In the genomic region with DNA sequence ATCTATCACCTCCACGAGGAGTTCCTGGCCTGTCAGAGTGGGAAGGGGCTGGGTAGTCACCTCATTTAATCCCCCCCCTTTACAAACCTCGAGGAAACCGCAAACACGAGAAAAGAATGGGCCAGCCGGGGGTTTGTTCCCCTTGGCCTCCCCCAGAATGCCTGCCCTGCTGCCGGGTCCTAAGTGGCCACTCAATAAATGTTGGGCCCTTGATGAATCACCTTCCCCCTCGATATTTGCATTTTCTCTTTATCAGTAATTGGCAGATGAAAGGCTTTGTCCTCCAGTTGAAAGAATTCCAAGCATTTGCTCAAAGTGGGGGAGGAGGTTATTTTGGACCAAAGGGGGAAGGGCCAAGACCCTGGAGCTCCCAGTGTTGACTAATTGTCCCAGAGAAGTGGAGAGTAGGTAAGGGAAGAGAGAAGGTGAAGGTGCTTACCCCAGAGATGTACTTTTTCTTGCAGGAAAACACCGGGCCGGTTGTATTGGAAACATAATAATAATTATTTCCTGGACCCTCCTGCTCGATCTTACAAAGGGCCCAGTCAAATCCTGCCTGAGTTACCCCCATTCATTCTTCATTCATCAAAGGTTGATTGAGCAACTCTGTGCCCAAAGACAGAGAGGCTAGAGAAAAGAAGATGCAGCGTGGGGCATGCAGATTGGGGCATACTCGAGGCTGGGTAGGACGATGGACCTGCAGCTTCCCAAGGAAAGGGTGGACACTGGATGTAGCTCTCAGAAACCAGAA, we compare ENCODE assay signal across 9 cellular contexts. TPM values are rescaled to one million over a fixed set of nuclear protein-coding genes. Genes with fewer than 3 reads are reported as not detected.
DNase-seq lines count a peak whose midpoint lies in the region; ATAC-seq, FAIRE-seq and TF ChIP-seq lines count a peak whose summit lies in the region.
"Had no signal": no experiment of that assay in that cellular context is flagged by ENCODE, and none has a peak within 500 bp of the region (broad histone marks: within the 10 kb centered on the region; RNA-seq: fewer than 3 reads in every experiment).

No MANE protein-coding gene starts in this region.

- no peaks in the 10 kb centered on the region for H3K9me3 ChIP-seq in A549
- H3K9me3 ChIP-seq in HEK293 (ENCODE audit: control insufficient read depth, insufficient read depth, low read depth, low read length) = no peaks in the 10 kb centered on the region

- no peaks in the 10 kb centered on the region for H3K36me3 ChIP-seq in HEK293 (ENCODE audit: control insufficient read depth in 2 of 2, insufficient read depth in 1 of 2, low read length in 2 of 2)

- DNase-seq in A549 (ENCODE audit: low read depth in 1 of 2, low spot score in 1 of 2) (no peak), astrocyte of the hippocampus (ENCODE audit: low read depth, low spot score) (peak; percentile 86), medulla oblongata (ENCODE audit: extremely low spot score) (peak; percentile 33), NOMO-1 (lab: John Stamatoyannopoulos, UW; ENCODE audit: unreplicated experiment in 2 of 2) (no peak), NCI-H524 (lab: John Stamatoyannopoulos, UW) (no peak)
- no peak for DNase-seq in activated effector memory CD4-positive, alpha-beta T cell treated with anti-CD3 and anti-CD28 coated beads, Interleukin-2, amount 50 U/mL, for 16 hours
- DNase-seq: activated CD4-positive, CD25-positive, alpha-beta regulatory T cell treated with anti-CD3 and anti-CD28 coated beads, Interleukin-2, amount 50 U/mL, for 72 hours had no signal

- H3K27ac ChIP-seq in A549 (peak overlapping the region in 1 of 2 experiments; percentile 52; a peak in 2 of 6 replicates), HEK293 (ENCODE audit: extremely low read depth, low read depth, low read length) (no peak overlapping the region)

- no peak for TF ChIP-seq EP300 in A549 (IDR thresholded peaks at IDR 0.05)

- FAIRE-seq in A549 (lab: Jason Lieb, UNC) = no peak

- peaks cover 34% of the 10 kb centered on the region for H3K4me1 ChIP-seq in A549
- H3K4me1 ChIP-seq in HEK293 (ENCODE audit: control insufficient read depth, insufficient read depth, low read length) = peaks cover 12% of the 10 kb centered on the region

- H3K4me3 ChIP-seq in A549 = no peak overlapping the region
- no peak overlapping the region for H3K4me3 ChIP-seq in HEK293 (ENCODE audit: low read depth, low read length)

- CTCF ChIA-PET in A549 (lab: Yijun Ruan, JAX) (interaction anchor here (0.6 to 3.6 kb wide), 7 partner anchors 11 to 42 kb away, joined by 3 to 18 read pairs (median 3); no protein-coding TSS in a partner anchor), HEK293 (lab: Yijun Ruan, JAX) (interaction anchor here (0.7 to 2.9 kb wide), 4 partner anchors 19 to 99 kb away, joined by 4 to 12 read pairs (median 6); no protein-coding TSS in a partner anchor)

- TF ChIP-seq RAD21 in A549 (conservative IDR thresholded peaks at IDR 0.05 in 1 of 2, IDR thresholded peaks at IDR 0.05 in 1 of 2) = no peak

- peak overlapping the region; percentile 90 for H3K4me2 ChIP-seq in A549

- no peak for TF ChIP-seq POLR2A in A549 (IDR thresholded peaks at IDR 0.05; ENCODE audit: low read length)

- 75% methylated on average over 13 of the region's 13 CpGs for WGBS in A549 (ENCODE audit: missing lambda C conversion rate)

- POLR2A ChIA-PET in A549 (lab: Yijun Ruan, JAX) = no interaction called here
- POLR2A ChIA-PET in HEK293 (lab: Yijun Ruan, JAX) = no interaction called here

- TF ChIP-seq CTCF in A549 (IDR thresholded peaks at IDR 0.05) = no peak
- TF ChIP-seq CTCF in HEK293 (tag by site-specific recombination; IDR thresholded peaks at IDR 0.05) = no peak

- ATAC-seq in A549 = no peak
- ATAC-seq in HG02970 (IDR thresholded peaks at IDR 0.05; ENCODE audit: low FRiP score, unreplicated experiment) = no peak

TF ChIP-seq in A549, 52 proteins besides CTCF, POLR2A, EP300 and RAD21 (continues in another document):
- no peak for TF ChIP-seq KDM1A (IDR thresholded peaks at IDR 0.05; ENCODE audit: low read depth)
- no peak for TF ChIP-seq ZNF302 (CRISPR knock-in tag; IDR thresholded peaks at IDR 0.05)
- TF ChIP-seq RNF2 (IDR thresholded peaks at IDR 0.05; ENCODE audit: borderline replicate concordance, low read depth) = no peak
- no peak for TF ChIP-seq ZFP36 (IDR thresholded peaks at IDR 0.05; ENCODE audit: borderline replicate concordance, partially characterized antibody)
- no peak for TF ChIP-seq HOXB13 (CRISPR knock-in tag; IDR thresholded peaks at IDR 0.05; ENCODE audit: low read depth)
- TF ChIP-seq, protein P1, sequence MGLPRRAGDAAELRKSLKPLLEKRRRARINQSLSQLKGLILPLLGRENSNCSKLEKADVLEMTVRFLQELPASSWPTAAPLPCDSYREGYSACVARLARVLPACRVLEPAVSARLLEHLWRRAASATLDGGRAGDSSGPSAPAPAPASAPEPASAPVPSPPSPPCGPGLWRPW (IDR thresholded peaks at IDR 0.05) = no peak
- TF ChIP-seq, protein P2, sequence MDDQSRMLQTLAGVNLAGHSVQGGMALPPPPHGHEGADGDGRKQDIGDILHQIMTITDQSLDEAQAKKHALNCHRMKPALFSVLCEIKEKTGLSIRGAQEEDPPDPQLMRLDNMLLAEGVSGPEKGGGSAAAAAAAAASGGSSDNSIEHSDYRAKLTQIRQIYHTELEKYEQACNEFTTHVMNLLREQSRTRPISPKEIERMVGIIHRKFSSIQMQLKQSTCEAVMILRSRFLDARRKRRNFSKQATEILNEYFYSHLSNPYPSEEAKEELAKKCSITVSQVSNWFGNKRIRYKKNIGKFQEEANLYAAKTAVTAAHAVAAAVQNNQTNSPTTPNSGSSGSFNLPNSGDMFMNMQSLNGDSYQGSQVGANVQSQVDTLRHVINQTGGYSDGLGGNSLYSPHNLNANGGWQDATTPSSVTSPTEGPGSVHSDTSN (IDR thresholded peaks at IDR 0.05) = no peak
- no peak for TF ChIP-seq CEBPB (IDR thresholded peaks at IDR 0.05)
- TF ChIP-seq, protein P3, sequence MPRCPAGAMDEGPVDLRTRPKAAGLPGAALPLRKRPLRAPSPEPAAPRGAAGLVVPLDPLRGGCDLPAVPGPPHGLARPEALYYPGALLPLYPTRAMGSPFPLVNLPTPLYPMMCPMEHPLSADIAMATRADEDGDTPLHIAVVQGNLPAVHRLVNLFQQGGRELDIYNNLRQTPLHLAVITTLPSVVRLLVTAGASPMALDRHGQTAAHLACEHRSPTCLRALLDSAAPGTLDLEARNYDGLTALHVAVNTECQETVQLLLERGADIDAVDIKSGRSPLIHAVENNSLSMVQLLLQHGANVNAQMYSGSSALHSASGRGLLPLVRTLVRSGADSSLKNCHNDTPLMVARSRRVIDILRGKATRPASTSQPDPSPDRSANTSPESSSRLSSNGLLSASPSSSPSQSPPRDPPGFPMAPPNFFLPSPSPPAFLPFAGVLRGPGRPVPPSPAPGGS (IDR thresholded peaks at IDR 0.05) = no peak

TF ChIP-seq in HEK293, 187 proteins besides CTCF, POLR2A, EP300 and RAD21 (continues in another document):
- no peak; the same call in 1 of the 2 replicates for TF ChIP-seq GLIS2 (tag by site-specific recombination; IDR thresholded peaks at IDR 0.05)
- TF ChIP-seq ZBTB20 (tag by site-specific recombination; IDR thresholded peaks at IDR 0.05) = no peak
- no peak for TF ChIP-seq ZNF350 (tag by site-specific recombination; IDR thresholded peaks at IDR 0.05)
- TF ChIP-seq EGR2 (tag by site-specific recombination; IDR thresholded peaks at IDR 0.05; ENCODE audit: low read depth) = peak; percentile 43; the same call in 1 of the 2 replicates
- TF ChIP-seq SP7 (tag by site-specific recombination; IDR thresholded peaks at IDR 0.05) = peak; percentile 35; the same call in 1 of the 2 replicates
- TF ChIP-seq HOXD13 (CRISPR knock-in tag; IDR thresholded peaks at IDR 0.05; ENCODE audit: borderline replicate concordance) = no peak
- TF ChIP-seq ZNF138 (tag by site-specific recombination; IDR thresholded peaks at IDR 0.05; ENCODE audit: borderline replicate concordance) = no peak
- no peak for TF ChIP-seq WT1 (tag by site-specific recombination; IDR thresholded peaks at IDR 0.05)
- no peak for TF ChIP-seq ZNF600 (tag by site-specific recombination; IDR thresholded peaks at IDR 0.05)
- TF ChIP-seq, protein P4, sequence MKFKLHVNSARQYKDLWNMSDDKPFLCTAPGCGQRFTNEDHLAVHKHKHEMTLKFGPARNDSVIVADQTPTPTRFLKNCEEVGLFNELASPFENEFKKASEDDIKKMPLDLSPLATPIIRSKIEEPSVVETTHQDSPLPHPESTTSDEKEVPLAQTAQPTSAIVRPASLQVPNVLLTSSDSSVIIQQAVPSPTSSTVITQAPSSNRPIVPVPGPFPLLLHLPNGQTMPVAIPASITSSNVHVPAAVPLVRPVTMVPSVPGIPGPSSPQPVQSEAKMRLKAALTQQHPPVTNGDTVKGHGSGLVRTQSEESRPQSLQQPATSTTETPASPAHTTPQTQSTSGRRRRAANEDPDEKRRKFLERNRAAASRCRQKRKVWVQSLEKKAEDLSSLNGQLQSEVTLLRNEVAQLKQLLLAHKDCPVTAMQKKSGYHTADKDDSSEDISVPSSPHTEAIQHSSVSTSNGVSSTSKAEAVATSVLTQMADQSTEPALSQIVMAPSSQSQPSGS (tag by site-specific recombination; IDR thresholded peaks at IDR 0.05; ENCODE audit: low read depth) = no peak
- peak; percentile 45 for TF ChIP-seq PRDM1 (tag by site-specific recombination; IDR thresholded peaks at IDR 0.05)
- no peak for TF ChIP-seq ZNF391 (tag by site-specific recombination; IDR thresholded peaks at IDR 0.05; ENCODE audit: borderline replicate concordance, low read depth)
- no peak for TF ChIP-seq TRIM28 (IDR thresholded peaks at IDR 0.05; ENCODE audit: borderline replicate concordance, low read length)
- peak; percentile 34; the same call in 1 of the 2 replicates for TF ChIP-seq SP3 (tag by site-specific recombination; IDR thresholded peaks at IDR 0.05)
- no peak for TF ChIP-seq ZNF544 (tag by site-specific recombination; IDR thresholded peaks at IDR 0.05)
- TF ChIP-seq ZNF335 (tag by site-specific recombination; conservative IDR thresholded peaks at IDR 0.05) = peak; percentile 69

RNA-seq across cellular contexts. Expression of a gene that starts 1.9 kb away (rescaled TPM):
- 10.4 and 12.7 TPM in 2 replicates for polyA plus RNA-seq in A549 (2011; rRNA removed)
- polyA plus RNA-seq in A549 (2012; cell fraction: cytosol; rRNA removed) = 15.0 and 25.1 TPM in 2 replicates
- 47.3 and 56.0 TPM in 2 replicates for polyA plus RNA-seq in A549 (2012; cell fraction: nucleus; rRNA removed)
- 18.1 to 18.4 TPM (median 18.3 TPM) in 3 replicates for polyA plus RNA-seq in A549 (2017; fragmentation: RNase III; extraction: RNeasy Plus Mini Kit Qiagen cat#74134 plus additional on column Dnase treatment)
- polyA minus RNA-seq in A549 (2011; rRNA and poly(A)+ RNA removed) = 20.4 and 34.1 TPM in 2 replicates

RNA-seq across cellular contexts. Expression of a gene that starts 43.6 kb away (rescaled TPM):
- polyA plus RNA-seq in A549 (2011; rRNA removed) (22.1 and 26.6 TPM in 2 replicates), A549 (2017; fragmentation: RNase III; extraction: RNeasy Plus Mini Kit Qiagen cat#74134 plus additional on column Dnase treatment) (17.8 to 20.2 TPM (median 18.7 TPM) in 3 replicates)
- polyA plus RNA-seq in A549 (2012; cell fraction: cytosol; rRNA removed) = 53.4 and 84.4 TPM in 2 replicates
- polyA plus RNA-seq in A549 (2012; cell fraction: nucleus; rRNA removed) = 34.7 and 58.1 TPM in 2 replicates
- polyA minus RNA-seq in A549 (2011; rRNA and poly(A)+ RNA removed) = 15.7 and 29.4 TPM in 2 replicates

Comparison
In these comparisons a context has a peak if more than half of its experiments do, and no peak if none do; other contexts are left out.
1. DNase-seq: peak in astrocyte of the hippocampus (single experiment) and medulla oblongata (single experiment); none in A549 (0 of 2), NOMO-1 (0 of 2), activated effector memory CD4-positive, alpha-beta T cell treated with anti-CD3 and anti-CD28 coated beads, Interleukin-2, amount 50 U/mL, for 16 hours (single experiment) and NCI-H524 (0 of 2).